Comparison of ENCODE assay signal across 8 cellular contexts in genomic region chr12:28189774-28190320, GRCh38. TPM values are rescaled to one million over a fixed set of nuclear protein-coding genes. Genes with fewer than 3 reads are reported as not detected.
DNase-seq lines count a peak whose midpoint lies in the region; ATAC-seq and TF ChIP-seq lines count a peak whose summit lies in the region.

No MANE protein-coding gene starts in this region.

- H3K36me3 Mint-ChIP-seq in activated T-cell treated with anti-CD3 and anti-CD28 coated beads, Interleukin-2, amount 50 U/mL, for 4 hours (ENCODE audit: insufficient read depth), result peaks cover 15% of the 10 kb centered on the region
- H3K36me3 Mint-ChIP-seq in T-helper 1 cell treated with Interleukin-12 subunit alpha and Interleukin-12 subunit beta and Interleukin-4 antibody, amounts not matched to agents 30 μg/mL and 1 μg/mL, for 36 hours (ENCODE audit: low read depth), result peaks cover 15% of the 10 kb centered on the region
- H3K36me3 Mint-ChIP-seq in progenitor cell of endocrine pancreas (ENCODE audit: insufficient read depth), result peaks cover 21% of the 10 kb centered on the region

- no peak for ATAC-seq in activated T-cell treated with anti-CD3 and anti-CD28 coated beads, Interleukin-2, amount 50 U/mL, for 4 hours
- ATAC-seq in GM21825 (IDR thresholded peaks at IDR 0.05; ENCODE audit: unreplicated experiment), result no peak
- no peak for ATAC-seq in HG03521 (IDR thresholded peaks at IDR 0.05; ENCODE audit: unreplicated experiment)

- DNase-seq in activated T-cell treated with anti-CD3 and anti-CD28 coated beads, Interleukin-2, amount 50 U/mL, for 4 hours, result no peak
- DNase-seq in activated T-cell treated with anti-CD3 and anti-CD28 coated beads, Interleukin-2, amount 50 U/mL, for 1 hour, result no peak
- DNase-seq in fibroblast of mammary gland (ENCODE audit: low read depth) (no peak), progenitor cell of endocrine pancreas (ENCODE audit: low spot score, unreplicated experiment) (no peak), RPMI8226 (no peak)

- H3K4me3 ChIP-seq in fibroblast of mammary gland (ENCODE audit: control insufficient read depth, low read depth, low read length), result peak overlapping the region; percentile 79

- H3K4me3 Mint-ChIP-seq in activated T-cell treated with anti-CD3 and anti-CD28 coated beads, Interleukin-2, amount 50 U/mL, for 4 hours, result peak overlapping the region; percentile 94
- H3K4me3 Mint-ChIP-seq in T-helper 1 cell treated with Interleukin-12 subunit alpha and Interleukin-12 subunit beta and Interleukin-4 antibody, amounts not matched to agents 30 μg/mL and 1 μg/mL, for 36 hours, result peak overlapping the region; percentile 94
- peak overlapping the region; percentile 92 for H3K4me3 Mint-ChIP-seq in progenitor cell of endocrine pancreas (ENCODE audit: low read depth)

- peak overlapping the region; percentile 98 for H3K27ac Mint-ChIP-seq in T-helper 1 cell treated with Interleukin-12 subunit alpha and Interleukin-12 subunit beta and Interleukin-4 antibody, amounts not matched to agents 30 μg/mL and 1 μg/mL, for 36 hours
- H3K27ac Mint-ChIP-seq in progenitor cell of endocrine pancreas, result peak overlapping the region; percentile 98

- H3K27me3 Mint-ChIP-seq in activated T-cell treated with anti-CD3 and anti-CD28 coated beads, Interleukin-2, amount 50 U/mL, for 4 hours (ENCODE audit: low read depth), result no peaks in the 10 kb centered on the region
- no peaks in the 10 kb centered on the region for H3K27me3 Mint-ChIP-seq in T-helper 1 cell treated with Interleukin-12 subunit alpha and Interleukin-12 subunit beta and Interleukin-4 antibody, amounts not matched to agents 30 μg/mL and 1 μg/mL, for 36 hours (ENCODE audit: low read depth)
- H3K27me3 Mint-ChIP-seq in progenitor cell of endocrine pancreas, result no peaks in the 10 kb centered on the region

- H3K4me1 Mint-ChIP-seq in activated T-cell treated with anti-CD3 and anti-CD28 coated beads, Interleukin-2, amount 50 U/mL, for 4 hours (ENCODE audit: low read depth), result peaks cover 59% of the 10 kb centered on the region
- peaks cover 28% of the 10 kb centered on the region for H3K4me1 Mint-ChIP-seq in T-helper 1 cell treated with Interleukin-12 subunit alpha and Interleukin-12 subunit beta and Interleukin-4 antibody, amounts not matched to agents 30 μg/mL and 1 μg/mL, for 36 hours (ENCODE audit: low read depth)
- peaks cover 14% of the 10 kb centered on the region for H3K4me1 Mint-ChIP-seq in progenitor cell of endocrine pancreas (ENCODE audit: low read depth)

- peaks cover 3% of the 10 kb centered on the region for H3K9me3 Mint-ChIP-seq in activated T-cell treated with anti-CD3 and anti-CD28 coated beads, Interleukin-2, amount 50 U/mL, for 4 hours
- peaks cover 21% of the 10 kb centered on the region for H3K9me3 Mint-ChIP-seq in T-helper 1 cell treated with Interleukin-12 subunit alpha and Interleukin-12 subunit beta and Interleukin-4 antibody, amounts not matched to agents 30 μg/mL and 1 μg/mL, for 36 hours
- H3K9me3 Mint-ChIP-seq in progenitor cell of endocrine pancreas (ENCODE audit: low read depth), result peaks cover 23% of the 10 kb centered on the region

- no peak for TF ChIP-seq CTCF in fibroblast of mammary gland (conservative IDR thresholded peaks at IDR 0.05; ENCODE audit: control insufficient read depth, insufficient read depth, low read depth, low read length)
- no peak for TF ChIP-seq CTCF in progenitor cell of endocrine pancreas (IDR thresholded peaks at IDR 0.05; ENCODE audit: unreplicated experiment)

RNA-seq across cellular contexts. Expression of gene CCDC91, which starts 0.4 kb away (rescaled TPM):
- total RNA-seq in activated T-cell treated with anti-CD3 and anti-CD28 coated beads, Interleukin-2, amount 50 U/mL, for 4 hours, result 10 to 100 TPM; 17.8 to 18.2 (median 18.1) TPM
- 46.4 and 51.3 TPM in 2 replicates for total RNA-seq in progenitor cell of endocrine pancreas
